In genomic region chr19:45800009-45800553, GRCh38 we compare ENCODE assay signal across 15 cellular contexts. TPM values are rescaled to one million over a fixed set of nuclear protein-coding genes. Genes with fewer than 3 reads are reported as not detected.
DNase-seq lines count a peak whose midpoint lies in the region; ATAC-seq and TF ChIP-seq lines count a peak whose summit lies in the region.
"Had no signal": no experiment of that assay in that cellular context is flagged by ENCODE, and none has a peak within 500 bp of the region (broad histone marks: within the 10 kb centered on the region; RNA-seq: fewer than 3 reads in every experiment).

No MANE protein-coding gene starts in this region.

- DNase-seq in Daoy (ENCODE audit: low read depth) = peak; percentile 68
- DNase-seq in NCI-H226 = peak; percentile 69
- peak; percentile 83 for DNase-seq in renal cortical epithelial cell (ENCODE audit: low read depth)
- no peak for DNase-seq in activated CD4-positive, CD25-positive, alpha-beta regulatory T cell treated with anti-CD3 and anti-CD28 coated beads, Interleukin-2, amount 50 U/mL, for 72 hours
- DNase-seq in CD8-positive, alpha-beta T cell = no peak
- DNase-seq in T-helper 9 cell = no peak
- DNase-seq in midbrain (lab: John Stamatoyannopoulos, UW) = no peak
- DNase-seq: activated CD8-positive, alpha-beta memory T cell treated with anti-CD3 and anti-CD28 coated beads, Interleukin-2, amount 50 U/mL, for 4 hours; activated naive CD8-positive, alpha-beta T cell treated with anti-CD3 and anti-CD28 coated beads, Interleukin-2, amount 50 U/mL, for 24 hours; stimulated activated CD4-positive, alpha-beta T cell treated with anti-CD3 and anti-CD28 coated beads, Interleukin-2, amount 100 ng/mL, for 24 hours; stimulated activated naive CD4-positive, alpha-beta T cell treated with Interleukin-2 at 50 U/mL for 16 hours had no signal

- peaks cover 21% of the 10 kb centered on the region for H3K27me3 Mint-ChIP-seq in CD8-positive, alpha-beta T cell (ENCODE audit: low read depth)

- WGBS in esophagus, 2 donors = 67 to 73% methylated on average over 9 of the region's 9 CpGs

- peaks cover 5% of the 10 kb centered on the region for H3K4me1 Mint-ChIP-seq in CD8-positive, alpha-beta T cell (ENCODE audit: low read depth)

- intact Hi-C loops in CD8-positive, alpha-beta T cell (cut with DNase I, micrococcal nuclease) = no loop called here

- CTCF ChIA-PET in CD8-positive, alpha-beta T cell (lab: Charles Lee) = interaction anchor here (0.6 to 17.7 kb wide), 13 partner anchors 9 to 220 kb away, joined by 3 to 313 read pairs (median 5); partner anchors contain the start of genes DMPK and SIX5

- no peaks in the 10 kb centered on the region for H3K27me3 ChIP-seq in esophagus (ENCODE audit: control insufficient read depth in 1 of 2, insufficient read depth in 2 of 2, low read length in 2 of 2)
- no peaks in the 10 kb centered on the region for H3K27me3 ChIP-seq in CD8-positive, alpha-beta T cell (ENCODE audit: insufficient read depth, low read length)
- H3K27me3 ChIP-seq: pancreas had no signal

- no peaks in the 10 kb centered on the region for H3K9me3 Mint-ChIP-seq in CD8-positive, alpha-beta T cell
- H3K9me3 Mint-ChIP-seq: activated naive CD8-positive, alpha-beta T cell treated with anti-CD3 and anti-CD28 coated beads, Interleukin-2, amount 50 U/mL, for 24 hours had no signal

- no peaks in the 10 kb centered on the region for H3K36me3 ChIP-seq in esophagus (ENCODE audit: control insufficient read depth in 2 of 2, insufficient read depth in 2 of 2, low read length in 1 of 2)
- H3K36me3 ChIP-seq in CD8-positive, alpha-beta T cell (ENCODE audit: insufficient read depth, low read length) = no peaks in the 10 kb centered on the region
- H3K36me3 ChIP-seq: pancreas had no signal

- no peaks in the 10 kb centered on the region for H3K36me3 Mint-ChIP-seq in CD8-positive, alpha-beta T cell

- H3K27ac ChIP-seq in esophagus (ENCODE audit: low read depth in 2 of 2, low read length in 1 of 2) = peak overlapping the region; percentile 21 to 93
- H3K27ac ChIP-seq in CD8-positive, alpha-beta T cell (ENCODE audit: low read depth, low read length) = no peak overlapping the region
- H3K27ac ChIP-seq: KMS-11, pancreas had no signal

- ATAC-seq in CD8-positive, alpha-beta T cell = no peak
- ATAC-seq: activated naive CD8-positive, alpha-beta T cell treated with anti-CD3 and anti-CD28 coated beads, Interleukin-2, amount 50 U/mL, for 24 hours had no signal

- H3K4me3 Mint-ChIP-seq in CD8-positive, alpha-beta T cell = no peak overlapping the region
- H3K4me3 Mint-ChIP-seq: activated naive CD8-positive, alpha-beta T cell treated with anti-CD3 and anti-CD28 coated beads, Interleukin-2, amount 50 U/mL, for 24 hours had no signal

- POLR2A ChIA-PET in CD8-positive, alpha-beta T cell (lab: Charles Lee) = interaction anchor here (0.9 to 2.2 kb wide), 3 partner anchors 10 to 97 kb away, joined by 3 to 28 read pairs (median 3); partner anchors contain the start of gene SIX5

- H3K27ac Mint-ChIP-seq in CD8-positive, alpha-beta T cell = no peak overlapping the region
- H3K27ac Mint-ChIP-seq: activated naive CD8-positive, alpha-beta T cell treated with anti-CD3 and anti-CD28 coated beads, Interleukin-2, amount 50 U/mL, for 24 hours had no signal

- no peak overlapping the region for H3K4me3 ChIP-seq in esophagus (ENCODE audit: low read depth in 1 of 2, low read length in 2 of 2)
- H3K4me3 ChIP-seq in CD8-positive, alpha-beta T cell (ENCODE audit: low read depth, low read length) = no peak overlapping the region
- H3K4me3 ChIP-seq: pancreas had no signal

- TF ChIP-seq CTCF in CD8-positive, alpha-beta T cell (IDR thresholded peaks at IDR 0.05) = no peak

- H3K9me3 ChIP-seq in esophagus (ENCODE audit: control insufficient read depth in 2 of 2, insufficient read depth in 1 of 2, low read depth in 1 of 2, low read length in 1 of 2) = no peaks in the 10 kb centered on the region
- no peaks in the 10 kb centered on the region for H3K9me3 ChIP-seq in CD8-positive, alpha-beta T cell (ENCODE audit: low read length)
- H3K9me3 ChIP-seq: pancreas had no signal

- peaks cover 0 to 7% of the 10 kb centered on the region in 2 donors for H3K4me1 ChIP-seq in esophagus (ENCODE audit: control insufficient read depth in 2 of 2, insufficient read depth in 2 of 2, low read length in 1 of 2)
- H3K4me1 ChIP-seq in CD8-positive, alpha-beta T cell (ENCODE audit: insufficient read depth, low read length) = peaks cover 5% of the 10 kb centered on the region

RNA-seq across cellular contexts. Expression of gene DMWD, which starts 7.4 kb away (rescaled TPM):
- 16.7 and 22.1 TPM in 2 replicates for total RNA-seq in Daoy (2014; rRNA removed; shearing (Covaris generic))
- 10 to 100 TPM; 12.4 to 34.6 TPM for polyA plus RNA-seq in esophagus
- total RNA-seq in renal cortical epithelial cell = 24.0 and 37.0 TPM in 2 replicates
- 10 to 100 TPM; 23.8 to 25.5 TPM for total RNA-seq in CD8-positive, alpha-beta T cell

RNA-seq across cellular contexts. Expression of gene RSPH6A, which starts 15.0 kb away (rescaled TPM):
- total RNA-seq in Daoy (2014; rRNA removed; shearing (Covaris generic)) = 0.06 TPM in 1 of 2 replicates, not detected in the other
- polyA plus RNA-seq in esophagus = under 1 TPM in 1 of 2 donors, not detected in 1; 0.16 TPM
- total RNA-seq in renal cortical epithelial cell = 0.10 TPM in 1 of 2 replicates, not detected in the other
- total RNA-seq in CD8-positive, alpha-beta T cell = under 1 TPM; 0.14 to 0.28 TPM
- polyA plus RNA-seq: liver had no signal

RNA-seq across cellular contexts. Expression of gene DMPK, which starts 17.8 kb away (rescaled TPM):
- total RNA-seq in Daoy (2014; rRNA removed; shearing (Covaris generic)) = 8.4 and 8.7 TPM in 2 replicates
- polyA plus RNA-seq in esophagus = 100 to 1,000 TPM in 1 of 2 donors, 10 to 100 TPM in 1; 26.0 to 133 TPM
- total RNA-seq in renal cortical epithelial cell = 6.1 and 32.3 TPM in 2 replicates
- total RNA-seq in CD8-positive, alpha-beta T cell = 10 to 100 TPM; 13.7 to 17.8 TPM

RNA-seq across cellular contexts. Expression of gene SIX5, which starts 31.0 kb away (rescaled TPM):
- 5.1 and 9.5 TPM in 2 replicates for total RNA-seq in Daoy (2014; rRNA removed; shearing (Covaris generic))
- 1 to 10 TPM; 8.2 to 9.8 TPM for polyA plus RNA-seq in esophagus
- total RNA-seq in renal cortical epithelial cell = 6.3 and 12.9 TPM in 2 replicates
- under 1 TPM; 0.73 to 0.75 TPM for total RNA-seq in CD8-positive, alpha-beta T cell

Comparison
In these comparisons a context has a peak if more than half of its experiments do, and no peak if none do; other contexts are left out.
1. DNase-seq: peak in Daoy (single experiment), NCI-H226 (single experiment) and renal cortical epithelial cell (single experiment); none in activated CD4-positive, CD25-positive, alpha-beta regulatory T cell treated with anti-CD3 and anti-CD28 coated beads, Interleukin-2, amount 50 U/mL, for 72 hours (single experiment), CD8-positive, alpha-beta T cell (0 of 7), T-helper 9 cell (single experiment) and midbrain (single experiment).